Comparison of ENCODE assay signal across 14 cellular contexts in the genomic region with DNA sequence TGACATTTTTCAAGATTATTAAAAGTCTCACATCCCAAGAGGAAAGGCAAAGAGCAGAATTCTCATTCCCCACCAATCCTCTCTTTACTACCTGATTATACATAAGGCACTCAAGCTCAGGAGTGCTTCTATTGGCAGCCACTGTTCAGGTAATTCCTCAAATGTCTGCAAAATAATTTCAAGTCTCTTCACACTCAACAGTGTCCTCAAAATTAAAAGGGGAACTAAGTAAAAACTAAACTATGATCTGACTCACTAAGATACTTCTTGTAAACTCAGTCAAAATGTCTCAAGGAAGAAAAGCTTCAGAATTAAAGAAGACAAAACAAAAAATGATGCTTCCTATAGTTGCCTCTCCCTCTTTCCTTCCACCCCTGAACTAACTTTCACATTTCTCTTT.
A peak's percentile ranks its signal among the peaks of the same experiment; 100 is the strongest.
DNase-seq lines count a peak whose midpoint lies in the region; ATAC-seq and TF ChIP-seq lines count a peak whose summit lies in the region.
"Had no signal": no experiment of that assay in that cellular context is flagged by ENCODE, and none has a peak within 500 bp of the region (broad histone marks: within the 10 kb centered on the region; RNA-seq: fewer than 3 reads in every experiment).

No MANE protein-coding gene starts in this region.

- DNase-seq in NB4 (ENCODE audit: low read depth): peak; percentile 4
- no peak for DNase-seq in NCI-H1417 treated with DMSO at 0.1 percent for 48 hours (lab: John Stamatoyannopoulos, UW)
- DNase-seq in SW480 (ENCODE audit: low spot score): no peak
- no peak for DNase-seq in occipital lobe (lab: John Stamatoyannopoulos, UW)
- DNase-seq in superior temporal gyrus (ENCODE audit: extremely low spot score): no peak
- DNase-seq: activated naive CD8-positive, alpha-beta T cell treated with anti-CD3 and anti-CD28 coated beads, Interleukin-2, amount 10 ng/mL, durations not matched to agents 7 days and 5 days; DMS79; effector CD8-positive, alpha-beta T cell; hippocampal formation; NCI-H1436 treated with DMSO at 0.1 percent for 48 hours; right cardiac atrium had no signal

- no peak overlapping the region for H3K4me3 ChIP-seq in NB4 (ENCODE audit: low read depth, low read length)

- TF ChIP-seq POLR2A in NB4 (IDR thresholded peaks at IDR 0.05; ENCODE audit: extremely low read depth, insufficient read length): no peak

- ATAC-seq in GM18520 (IDR thresholded peaks at IDR 0.05; ENCODE audit: unreplicated experiment): peak; percentile 92
- ATAC-seq in GM21367 (IDR thresholded peaks at IDR 0.05; ENCODE audit: unreplicated experiment): peak; percentile 91
- peak; percentile 89 for ATAC-seq in HG03039 (IDR thresholded peaks at IDR 0.05; ENCODE audit: unreplicated experiment)
- ATAC-seq: right cardiac atrium had no signal

- no peak for TF ChIP-seq CTCF in NB4 (IDR thresholded peaks at IDR 0.05; ENCODE audit: low read depth, low read length)
